Comparison of ENCODE assay signal across 8 cellular contexts in the genomic region with DNA sequence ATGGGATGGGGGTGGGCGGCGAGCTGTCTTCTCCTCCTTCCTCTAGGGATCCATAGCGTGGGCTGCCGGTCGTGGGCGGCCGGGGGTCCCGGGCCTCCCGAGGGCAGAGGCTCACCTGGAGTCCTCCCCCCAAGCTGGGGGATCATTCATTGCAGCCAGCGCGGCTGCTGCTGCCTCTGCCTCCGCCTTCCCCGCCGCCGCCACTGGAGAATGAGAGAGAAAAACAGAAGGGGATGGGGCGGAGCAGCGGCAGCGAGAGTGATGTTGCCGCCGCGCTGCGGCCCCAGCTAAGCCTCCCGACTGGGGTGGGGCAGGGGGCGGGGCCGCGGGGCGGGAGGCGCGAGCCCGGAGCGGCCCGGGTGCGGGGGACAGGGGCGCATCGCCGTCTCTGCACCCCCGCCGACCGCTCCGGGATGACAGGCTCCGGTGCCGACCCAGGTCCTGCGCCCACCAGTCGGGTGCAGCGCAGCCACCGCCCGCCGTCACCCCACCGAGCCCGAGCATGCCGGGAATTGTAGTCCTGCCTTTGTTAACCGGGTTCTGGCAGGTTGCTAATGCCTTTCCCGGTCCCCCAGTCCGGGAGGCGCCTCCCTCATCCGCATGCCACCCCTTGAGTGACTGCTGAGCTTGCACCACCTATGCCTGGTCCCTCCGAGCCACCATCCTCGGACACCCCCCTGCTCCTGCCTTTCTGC. TPM values are rescaled to one million over a fixed set of nuclear protein-coding genes. Genes with fewer than 3 reads are reported as not detected.
DNase-seq lines count a peak whose midpoint lies in the region; ATAC-seq and TF ChIP-seq lines count a peak whose summit lies in the region.

A gene (minus strand): TSS at position 225 of the 695 bp plus-strand sequence. CDS start 580 bp downstream, outside the sequence.

- H3K9me3 ChIP-seq in CD4-positive, CD25-positive, alpha-beta regulatory T cell (ENCODE audit: control insufficient read depth in 2 of 2, low read length in 2 of 2): no peaks in the 10 kb centered on the region

- H3K9ac ChIP-seq in KMS-11: peak within 1 kb of the TSS; percentile 49; the same call in 1 of the 2 replicates

- H3K36me3 ChIP-seq in CD4-positive, CD25-positive, alpha-beta regulatory T cell (ENCODE audit: control insufficient read depth, insufficient read depth, low read length): no peaks in the 10 kb centered on the region
- H3K36me3 ChIP-seq in KMS-11 (ENCODE audit: insufficient read depth): no peaks in the 10 kb centered on the region

- POLR2A ChIA-PET in RWPE1 (lab: Yijun Ruan, JAX; ENCODE audit: low non-redundant PET): interaction anchor here (0.9 kb wide), 1 partner anchor 104 kb away, joined by 3 read pairs; a partner anchor contains a TSS

- ATAC-seq in CD4-positive, CD25-positive, alpha-beta regulatory T cell (ENCODE audit: low read depth in 2 of 2): peak; percentile 88
- peak; percentile 79 for ATAC-seq in GM21390 (IDR thresholded peaks at IDR 0.05; ENCODE audit: unreplicated experiment)
- peak; percentile 89 for ATAC-seq in stimulated activated naive CD8-positive, alpha-beta T cell treated with anti-CD3 and anti-CD28 coated beads, Interleukin-15, Interleukin-2, amounts not matched to agents 100 U/mL and 50 U/mL, for 24 hours

- H3K36me3 Mint-ChIP-seq in CD4-positive, CD25-positive, alpha-beta regulatory T cell: peaks cover 7% of the 10 kb centered on the region
- H3K36me3 Mint-ChIP-seq in nephron (ENCODE audit: low read depth): peaks cover 11% of the 10 kb centered on the region

- CTCF ChIA-PET in RWPE1 (lab: Yijun Ruan, JAX): interaction anchor here (1.4 kb wide), 1 partner anchor 32 kb away, joined by 3 read pairs; no protein-coding TSS in a partner anchor

- H3K4me2 ChIP-seq in KMS-11: peak within 1 kb of the TSS; percentile 97

- no peaks in the 10 kb centered on the region for H4K20me1 ChIP-seq in KMS-11 (ENCODE audit: insufficient read depth)

- no peaks in the 10 kb centered on the region for H3K9me3 Mint-ChIP-seq in CD4-positive, CD25-positive, alpha-beta regulatory T cell
- H3K9me3 Mint-ChIP-seq in nephron: no peaks in the 10 kb centered on the region

- peak within 1 kb of the TSS; percentile 89 to 95 (median 90) for H3K4me3 Mint-ChIP-seq in CD4-positive, CD25-positive, alpha-beta regulatory T cell
- H3K4me3 Mint-ChIP-seq in nephron: peak within 1 kb of the TSS; percentile 90 to 94 (median 90)

- peaks cover 7% of the 10 kb centered on the region for H3K27me3 Mint-ChIP-seq in CD4-positive, CD25-positive, alpha-beta regulatory T cell
- no peaks in the 10 kb centered on the region for H3K27me3 Mint-ChIP-seq in nephron (ENCODE audit: low read depth)

- peak within 1 kb of the TSS; percentile 55 for H3K27ac ChIP-seq in CD4-positive, CD25-positive, alpha-beta regulatory T cell (ENCODE audit: insufficient read depth, low read length, poor library complexity, severe bottlenecking)
- H3K27ac ChIP-seq in KMS-11 (no peak within 1 kb of the TSS), RWPE1 (peak within 1 kb of the TSS; percentile 74)

- H3K4me1 Mint-ChIP-seq in CD4-positive, CD25-positive, alpha-beta regulatory T cell: peaks cover 5 to 39% (median 20%) of the 10 kb centered on the region in 4 donors
- peaks cover 36% of the 10 kb centered on the region for H3K4me1 Mint-ChIP-seq in nephron

- peak within 1 kb of the TSS; percentile 94 for H2AFZ ChIP-seq in KMS-11 (ENCODE audit: low read depth)

- TF ChIP-seq CTCF in KMS-11 (conservative IDR thresholded peaks at IDR 0.05; ENCODE audit: low read depth, low read length): no peak
- no peak for TF ChIP-seq CTCF in RWPE1 (conservative IDR thresholded peaks at IDR 0.05; ENCODE audit: low read depth)
- no peak for TF ChIP-seq CTCF in nephron (IDR thresholded peaks at IDR 0.05; ENCODE audit: unreplicated experiment in 3 of 3)

- H3K27me3 ChIP-seq in CD4-positive, CD25-positive, alpha-beta regulatory T cell (ENCODE audit: control insufficient read depth, insufficient read depth, low read length): no peaks in the 10 kb centered on the region
- H3K27me3 ChIP-seq in KMS-11 (ENCODE audit: insufficient read depth, low read depth): no peaks in the 10 kb centered on the region

- H3K4me3 ChIP-seq in CD4-positive, CD25-positive, alpha-beta regulatory T cell (ENCODE audit: low read depth, low read length): no peak within 1 kb of the TSS
- peak within 1 kb of the TSS; percentile 90 for H3K4me3 ChIP-seq in KMS-11 (IDR thresholded peaks at IDR 0.05; ENCODE audit: insufficient read depth, low read depth, low read length)

- DNase-seq in CD4-positive, CD25-positive, alpha-beta regulatory T cell: peak; percentile 68 to 80 (median 74)
- DNase-seq in RWPE1 (ENCODE audit: low spot score): peak; percentile 71
- DNase-seq in activated effector memory CD4-positive, alpha-beta T cell treated with Interleukin-2 at 50 U/mL for 16 hours: peak; percentile 68
- DNase-seq in fibroblast of the conjunctiva (ENCODE audit: low read depth): peak; percentile 29
- peak; percentile 76 for DNase-seq in stimulated activated naive CD8-positive, alpha-beta T cell treated with anti-CD3 and anti-CD28 coated beads, Interleukin-15, Interleukin-2, amounts not matched to agents 100 U/mL and 50 U/mL, for 24 hours

- peak within 1 kb of the TSS; percentile 54 to 87 (median 73) for H3K27ac Mint-ChIP-seq in CD4-positive, CD25-positive, alpha-beta regulatory T cell
- H3K27ac Mint-ChIP-seq in nephron: peak within 1 kb of the TSS; percentile 71 to 91 (median 86)

- peaks cover 11% of the 10 kb centered on the region for H3K4me1 ChIP-seq in CD4-positive, CD25-positive, alpha-beta regulatory T cell (ENCODE audit: control insufficient read depth, insufficient read depth, low read length, poor library complexity, severe bottlenecking)
- no peaks in the 10 kb centered on the region for H3K4me1 ChIP-seq in KMS-11 (ENCODE audit: low read depth, poor library complexity, severe bottlenecking)

- no peaks in the 10 kb centered on the region for H3K79me2 ChIP-seq in KMS-11 (ENCODE audit: insufficient read depth, low read depth)

RNA-seq across cellular contexts. Expression of the gene that starts here (rescaled TPM):
- total RNA-seq in CD4-positive, CD25-positive, alpha-beta regulatory T cell: 6.6 TPM
- 1 to 10 TPM in 1 of 4 donors, under 1 TPM in 3; 0.07 to 1.2 (median 0.68) TPM for polyA plus RNA-seq in CD4-positive, CD25-positive, alpha-beta regulatory T cell
